1 cellular context compared by ENCODE assay signal in genomic region chr3:133745981-133746721, GRCh38.
TF ChIP-seq lines count a peak whose summit lies in the region.

Gene TF (plus strand): TSS chr3:133746393. CDS start chr3:133746441, 48 bp downstream.

TF ChIP-seq in HepG2, 621 proteins besides CTCF, POLR2A, EP300 and RAD21 (continued from another document and continues in another):
- TF ChIP-seq ELK4 (CRISPR knock-in tag; IDR thresholded peaks at IDR 0.05; ENCODE audit: borderline replicate concordance) = no peak
- no peak for TF ChIP-seq PBX2 (CRISPR knock-in tag; IDR thresholded peaks at IDR 0.05)
- TF ChIP-seq ZMYM2 (CRISPR knock-in tag; IDR thresholded peaks at IDR 0.05) = peak; percentile 94
- peak; percentile 82 for TF ChIP-seq ZNF317 (CRISPR knock-in tag; IDR thresholded peaks at IDR 0.05)
- peak; percentile 91; the same call in 1 of the 2 replicates for TF ChIP-seq CCDC6 (CRISPR knock-in tag; IDR thresholded peaks at IDR 0.05)
- TF ChIP-seq ZNF138 (CRISPR knock-in tag; IDR thresholded peaks at IDR 0.05; ENCODE audit: low read depth) = peak; percentile 94
- peak; percentile 98 for TF ChIP-seq MED1 (CRISPR knock-in tag; IDR thresholded peaks at IDR 0.05)
- TF ChIP-seq KLF15 (CRISPR knock-in tag; IDR thresholded peaks at IDR 0.05; ENCODE audit: borderline replicate concordance) = no peak; the same call in 1 of the 2 replicates
- no peak; the same call in 1 of the 2 replicates for TF ChIP-seq SNAPC5 (CRISPR knock-in tag; IDR thresholded peaks at IDR 0.05; ENCODE audit: borderline replicate concordance)
- peak; percentile 62 for TF ChIP-seq YY1 (IDR thresholded peaks at IDR 0.05; ENCODE audit: insufficient read depth, insufficient replicate concordance, low read depth, low read length)
- no peak for TF ChIP-seq ZNF569 (CRISPR knock-in tag; IDR thresholded peaks at IDR 0.05; ENCODE audit: borderline replicate concordance)
- peak; percentile 96 for TF ChIP-seq ARNT2 (CRISPR knock-in tag; IDR thresholded peaks at IDR 0.05; ENCODE audit: low read depth)
- peak; percentile 98 for TF ChIP-seq HDAC1 (CRISPR knock-in tag; IDR thresholded peaks at IDR 0.05)
- peak; percentile 95 for TF ChIP-seq AKAP8 (CRISPR knock-in tag; IDR thresholded peaks at IDR 0.05)
- TF ChIP-seq HIVEP1 (CRISPR knock-in tag; IDR thresholded peaks at IDR 0.05) = peak; percentile 66
- TF ChIP-seq IRX3 (CRISPR knock-in tag; IDR thresholded peaks at IDR 0.05; ENCODE audit: borderline replicate concordance, low read depth) = peak; percentile 97
- TF ChIP-seq KDM1A (CRISPR knock-in tag; IDR thresholded peaks at IDR 0.05) = peak; percentile 59; the same call in 1 of the 2 replicates
- TF ChIP-seq KLF13 (CRISPR knock-in tag; IDR thresholded peaks at IDR 0.05) = no peak; the same call in 1 of the 2 replicates
- no peak for TF ChIP-seq ATAD3A (CRISPR knock-in tag; IDR thresholded peaks at IDR 0.05)
- TF ChIP-seq CBX2 (IDR thresholded peaks at IDR 0.05; ENCODE audit: low read depth, low read length) = no peak
- peak; percentile 90; the same call in 1 of the 2 replicates for TF ChIP-seq CBX2 (CRISPR knock-in tag; IDR thresholded peaks at IDR 0.05; ENCODE audit: low read depth)
- peak; percentile 24; the same call in 1 of the 2 replicates for TF ChIP-seq ZNF24 (IDR thresholded peaks at IDR 0.05)
- no peak; the same call in 1 of the 2 replicates for TF ChIP-seq ZBTB1 (CRISPR knock-in tag; IDR thresholded peaks at IDR 0.05; ENCODE audit: borderline replicate concordance)
- TF ChIP-seq DNMT3B (CRISPR knock-in tag; conservative IDR thresholded peaks at IDR 0.05) = no peak
- TF ChIP-seq NR2C2 (CRISPR knock-in tag; IDR thresholded peaks at IDR 0.05; ENCODE audit: borderline replicate concordance) = peak; percentile 88
- TF ChIP-seq ZNF143 (CRISPR knock-in tag; IDR thresholded peaks at IDR 0.05) = peak; percentile 57
- TF ChIP-seq MIER3 (CRISPR knock-in tag; IDR thresholded peaks at IDR 0.05; ENCODE audit: borderline replicate concordance) = peak; percentile 84; the same call in 1 of the 2 replicates
- peak; percentile 94 for TF ChIP-seq MEIS1 (CRISPR knock-in tag; IDR thresholded peaks at IDR 0.05; ENCODE audit: borderline replicate concordance)
- peak; percentile 93 for TF ChIP-seq DPF2 (CRISPR knock-in tag; IDR thresholded peaks at IDR 0.05; ENCODE audit: borderline replicate concordance, low read depth)
- TF ChIP-seq ZNF512B (CRISPR knock-in tag; IDR thresholded peaks at IDR 0.05; ENCODE audit: borderline replicate concordance) = no peak
- TF ChIP-seq ISX (CRISPR knock-in tag; conservative IDR thresholded peaks at IDR 0.05) = no peak
- no peak for TF ChIP-seq ZHX2 (IDR thresholded peaks at IDR 0.05; ENCODE audit: low read depth)
- 0 out of 2 replicates have a peak, but pooled peaks have one; percentile 49 for TF ChIP-seq ZHX2 (CRISPR knock-in tag; IDR thresholded peaks at IDR 0.05; ENCODE audit: borderline replicate concordance)
- no peak for TF ChIP-seq HCFC1 (IDR thresholded peaks at IDR 0.05; ENCODE audit: low read depth, low read length)
- TF ChIP-seq ZNF782 (CRISPR knock-in tag; IDR thresholded peaks at IDR 0.05; ENCODE audit: borderline replicate concordance) = peak; percentile 93; the same call in 1 of the 2 replicates
- no peak for TF ChIP-seq HDAC6 (IDR thresholded peaks at IDR 0.05; ENCODE audit: low read depth, low read length)
- 0 out of 2 replicates have a peak, but pooled peaks have one; percentile 23 for TF ChIP-seq DMTF1 (CRISPR knock-in tag; IDR thresholded peaks at IDR 0.05)
- no peak; the same call in 1 of the 2 replicates for TF ChIP-seq ZNF383 (CRISPR knock-in tag; IDR thresholded peaks at IDR 0.05; ENCODE audit: borderline replicate concordance)
- TF ChIP-seq ZNF432 (CRISPR knock-in tag; IDR thresholded peaks at IDR 0.05; ENCODE audit: borderline replicate concordance) = no peak
- TF ChIP-seq ZNF3 (CRISPR knock-in tag; IDR thresholded peaks at IDR 0.05) = no peak
- no peak for TF ChIP-seq TERF1 (CRISPR knock-in tag; IDR thresholded peaks at IDR 0.05)
- peak; percentile 31; the same call in 1 of the 2 replicates for TF ChIP-seq ZNF20 (CRISPR knock-in tag; IDR thresholded peaks at IDR 0.05)
- peak; percentile 56; the same call in 1 of the 2 replicates for TF ChIP-seq ZNF619 (CRISPR knock-in tag; IDR thresholded peaks at IDR 0.05)
- TF ChIP-seq AGO2 (optimal IDR thresholded peaks at IDR 0.05; ENCODE audit: low read depth, low read length) = peak; percentile 99
- no peak; the same call in 1 of the 2 replicates for TF ChIP-seq CENPBD1 (CRISPR knock-in tag; IDR thresholded peaks at IDR 0.05; ENCODE audit: borderline replicate concordance, low read depth)
- peak; percentile 92 for TF ChIP-seq ZBTB38 (CRISPR knock-in tag; IDR thresholded peaks at IDR 0.05)
- peak; percentile 99 for TF ChIP-seq RARA (CRISPR knock-in tag; IDR thresholded peaks at IDR 0.05)
- peak; percentile 21; the same call in 1 of the 2 replicates for TF ChIP-seq NAIF1 (CRISPR knock-in tag; IDR thresholded peaks at IDR 0.05; ENCODE audit: borderline replicate concordance)
- peak; percentile 85; the same call in 1 of the 2 replicates for TF ChIP-seq ZBTB3 (CRISPR knock-in tag; IDR thresholded peaks at IDR 0.05; ENCODE audit: borderline replicate concordance, low read depth)
- no peak for TF ChIP-seq PCBP2 (optimal IDR thresholded peaks at IDR 0.05; ENCODE audit: low read depth, low read length, poor library complexity, severe bottlenecking)
- TF ChIP-seq GATA4 (IDR thresholded peaks at IDR 0.05; ENCODE audit: borderline replicate concordance, low read depth) = peak; percentile 83
